ENCODE assay signal across 8 cellular contexts in genomic region chr3:4741404-4742307, GRCh38.
DNase-seq lines count a peak whose midpoint lies in the region; ATAC-seq and TF ChIP-seq lines count a peak whose summit lies in the region.

No MANE protein-coding gene starts in this region.

- intact Hi-C loops in activated B cell treated with CpG ODN at 0.5 μM for 24 hours (cut with micrococcal nuclease): no loop called here
- intact Hi-C loops in OCI-LY7 (cut with micrococcal nuclease; ENCODE audit: unreplicated experiment): no loop called here

- no peak overlapping the region for H3K14ac ChIP-seq in trophoblast cell (ENCODE audit: low read length)

- H3K9me3 Mint-ChIP-seq in activated B cell treated with CpG ODN at 0.5 μM for 24 hours: no peaks in the 10 kb centered on the region
- no peaks in the 10 kb centered on the region for H3K9me3 Mint-ChIP-seq in GM23338

- no peak overlapping the region for H2BK5ac ChIP-seq in trophoblast cell (ENCODE audit: low read depth, low read length, poor library complexity)

- no peak overlapping the region for H2BK120ac ChIP-seq in trophoblast cell (ENCODE audit: insufficient read depth, low read length, poor library complexity)

- POLR2A ChIA-PET in activated B cell treated with CpG ODN at 0.5 μM for 24 hours (lab: Charles Lee) (no interaction called here), OCI-LY7 (lab: Charles Lee) (no interaction called here)

- DNase-seq in 8988T (peak; percentile 57), HL-60 (ENCODE audit: low read depth in 1 of 2, low spot score in 1 of 2) (peak; percentile 68 to 71), activated B cell treated with CpG ODN at 0.5 μM for 24 hours (no peak), fibroblast of pulmonary artery (ENCODE audit: low read depth) (peak; percentile 99), trophoblast cell (peak in 1 of 2 donors; percentile 42), GM23338 (ENCODE audit: low spot score) (no peak), OCI-LY7 (ENCODE audit: low spot score) (no peak)

- BruUV-seq in OCI-LY7 (replicated peaks; lab: Mats Ljungman, UMichigan): no TSS peak

- H2AFZ ChIP-seq in trophoblast cell (ENCODE audit: insufficient read depth, low read length, poor library complexity) (no peak overlapping the region), GM23338 (no peak overlapping the region), OCI-LY7 (ENCODE audit: low read length) (no peak overlapping the region)

- H3K9ac ChIP-seq in trophoblast cell (ENCODE audit: low read length): no peak overlapping the region

- H3K4ac ChIP-seq in trophoblast cell (ENCODE audit: low read depth, low read length): no peak overlapping the region

- H3K27me3 Mint-ChIP-seq in activated B cell treated with CpG ODN at 0.5 μM for 24 hours: no peaks in the 10 kb centered on the region
- no peaks in the 10 kb centered on the region for H3K27me3 Mint-ChIP-seq in GM23338 (ENCODE audit: insufficient read depth, low read depth, poor library complexity)

- peak overlapping the region; percentile 41 for H2BK12ac ChIP-seq in trophoblast cell (ENCODE audit: low read length)

- no peak overlapping the region for H4K12ac ChIP-seq in trophoblast cell (ENCODE audit: low read depth, low read length)

- no peak overlapping the region for H3K4me3 Mint-ChIP-seq in activated B cell treated with CpG ODN at 0.5 μM for 24 hours
- no peak overlapping the region for H3K4me3 Mint-ChIP-seq in GM23338

- no peak overlapping the region for H4K8ac ChIP-seq in trophoblast cell (ENCODE audit: low read depth, low read length)

- TF ChIP-seq CTCF in HL-60 (IDR thresholded peaks at IDR 0.05; ENCODE audit: insufficient read depth, low read length) (no peak), activated B cell treated with CpG ODN at 0.5 μM for 24 hours (IDR thresholded peaks at IDR 0.05) (no peak), fibroblast of pulmonary artery (IDR thresholded peaks at IDR 0.05; ENCODE audit: low read length, missing control alignments) (no peak), GM23338 (conservative IDR thresholded peaks at IDR 0.05; ENCODE audit: low read depth in 2 of 2) (no peak), OCI-LY7 (conservative IDR thresholded peaks at IDR 0.05; ENCODE audit: low read length) (no peak)

- H3K36me3 Mint-ChIP-seq in activated B cell treated with CpG ODN at 0.5 μM for 24 hours (ENCODE audit: low read depth) (peaks cover 92% of the 10 kb centered on the region), GM23338 (ENCODE audit: low read depth) (no peaks in the 10 kb centered on the region; the same call in 2 of the 3 replicates)

- ATAC-seq in activated B cell treated with CpG ODN at 0.5 μM for 24 hours (ENCODE audit: low read depth) (no peak), GM19324 (IDR thresholded peaks at IDR 0.05; ENCODE audit: low FRiP score, unreplicated experiment) (no peak), GM23338 (no peak)

- H3K4me3 ChIP-seq in HL-60 (replicated peaks; ENCODE audit: insufficient read depth, low read length) (no peak overlapping the region), fibroblast of pulmonary artery (replicated peaks; ENCODE audit: low read depth, low read length) (no peak overlapping the region), trophoblast cell (ENCODE audit: low read depth, low read length) (no peak overlapping the region), GM23338 (no peak overlapping the region), OCI-LY7 (ENCODE audit: low read depth, low read length, poor library complexity, severe bottlenecking) (no peak overlapping the region)

- peaks cover 1% of the 10 kb centered on the region for H3K79me1 ChIP-seq in trophoblast cell (ENCODE audit: low read length)

- peaks cover 1 to 5% of the 10 kb centered on the region in 2 experiments for H3K4me1 ChIP-seq in trophoblast cell (ENCODE audit: control insufficient read depth in 1 of 2, insufficient read depth in 2 of 2, low read length in 2 of 2)
- H3K4me1 ChIP-seq in GM23338 (ENCODE audit: insufficient read depth): no peaks in the 10 kb centered on the region
- no peaks in the 10 kb centered on the region for H3K4me1 ChIP-seq in OCI-LY7 (ENCODE audit: insufficient read depth, low read length, poor library complexity, severe bottlenecking)

- H3K4me1 Mint-ChIP-seq in activated B cell treated with CpG ODN at 0.5 μM for 24 hours (peaks cover 14% of the 10 kb centered on the region), GM23338 (no peaks in the 10 kb centered on the region)

- no peak overlapping the region for H2AK5ac ChIP-seq in trophoblast cell (ENCODE audit: low read length)

- H3K79me2 ChIP-seq in trophoblast cell (ENCODE audit: control insufficient read depth, insufficient read depth, low read length, poor library complexity) (no peaks in the 10 kb centered on the region), GM23338 (replicated peaks; ENCODE audit: insufficient read depth) (no peaks in the 10 kb centered on the region), OCI-LY7 (ENCODE audit: insufficient read depth, low read depth, low read length) (no peaks in the 10 kb centered on the region)

- H3K27ac Mint-ChIP-seq in activated B cell treated with CpG ODN at 0.5 μM for 24 hours (peak overlapping the region; percentile 41), GM23338 (no peak overlapping the region)

- CTCF ChIA-PET in activated B cell treated with CpG ODN at 0.5 μM for 24 hours (lab: Charles Lee): no interaction called here
- CTCF ChIA-PET in OCI-LY7 (lab: Charles Lee; ENCODE audit: unreplicated experiment): no interaction called here

- H3K27ac ChIP-seq in HL-60 (replicated peaks) (peak overlapping the region; percentile 59), trophoblast cell (ENCODE audit: low read depth, low read length) (no peak overlapping the region), GM23338 (ENCODE audit: low read depth) (no peak overlapping the region), OCI-LY7 (ENCODE audit: low read depth, low read length, poor library complexity, severe bottlenecking) (no peak overlapping the region)

- no peaks in the 10 kb centered on the region for H3F3A ChIP-seq in GM23338 (replicated peaks; ENCODE audit: low read depth)

- no peaks in the 10 kb centered on the region for H3K27me3 ChIP-seq in HL-60 (ENCODE audit: insufficient read depth, poor library complexity, severe bottlenecking)
- H3K27me3 ChIP-seq in trophoblast cell (ENCODE audit: insufficient read depth, low read length): no peaks in the 10 kb centered on the region
- H3K27me3 ChIP-seq in GM23338 (ENCODE audit: insufficient read depth): no peaks in the 10 kb centered on the region

- H3K4me2 ChIP-seq in trophoblast cell (ENCODE audit: low read length) (no peak overlapping the region), GM23338 (no peak overlapping the region), OCI-LY7 (ENCODE audit: low read length) (no peak overlapping the region)

- WGBS in trophoblast cell (ENCODE audit: extremely low coverage, insufficient coverage, insufficient read length): no CpG with 5 or more reads among the region's 14 CpGs

- H3K9me2 ChIP-seq in GM23338 (ENCODE audit: insufficient read depth): peaks cover 11% of the 10 kb centered on the region
- H3K9me2 ChIP-seq in OCI-LY7 (ENCODE audit: insufficient read depth, low read length): no peaks in the 10 kb centered on the region

- H3K23ac ChIP-seq in trophoblast cell (ENCODE audit: low read length): no peak overlapping the region

- H3K36me3 ChIP-seq in trophoblast cell (ENCODE audit: control insufficient read depth in 1 of 2, insufficient read depth in 2 of 2, low read length in 2 of 2) (no peaks in the 10 kb centered on the region), GM23338 (ENCODE audit: insufficient read depth) (no peaks in the 10 kb centered on the region), OCI-LY7 (ENCODE audit: insufficient read depth, low read length) (peaks cover 26% of the 10 kb centered on the region; the same call in 1 of the 2 replicates)

- H3K9me3 ChIP-seq in trophoblast cell (ENCODE audit: insufficient read depth, low read depth, low read length) (no peaks in the 10 kb centered on the region), OCI-LY7 (ENCODE audit: low read length) (no peaks in the 10 kb centered on the region)

- H3K18ac ChIP-seq in trophoblast cell (ENCODE audit: low read length): no peak overlapping the region

- H4K20me1 ChIP-seq in GM23338 (replicated peaks; ENCODE audit: insufficient read depth) (no peaks in the 10 kb centered on the region), OCI-LY7 (ENCODE audit: insufficient read depth, low read length) (no peaks in the 10 kb centered on the region)

- H4K91ac ChIP-seq in trophoblast cell (ENCODE audit: low read depth, low read length): no peak overlapping the region

TF ChIP-seq in GM23338, 12 proteins besides CTCF, POLR2A, EP300 and RAD21 (continues in another document):
- TF ChIP-seq CREB1 (CRISPR knock-in tag; IDR thresholded peaks at IDR 0.05; ENCODE audit: low read depth): no peak
- TF ChIP-seq, protein P1, sequence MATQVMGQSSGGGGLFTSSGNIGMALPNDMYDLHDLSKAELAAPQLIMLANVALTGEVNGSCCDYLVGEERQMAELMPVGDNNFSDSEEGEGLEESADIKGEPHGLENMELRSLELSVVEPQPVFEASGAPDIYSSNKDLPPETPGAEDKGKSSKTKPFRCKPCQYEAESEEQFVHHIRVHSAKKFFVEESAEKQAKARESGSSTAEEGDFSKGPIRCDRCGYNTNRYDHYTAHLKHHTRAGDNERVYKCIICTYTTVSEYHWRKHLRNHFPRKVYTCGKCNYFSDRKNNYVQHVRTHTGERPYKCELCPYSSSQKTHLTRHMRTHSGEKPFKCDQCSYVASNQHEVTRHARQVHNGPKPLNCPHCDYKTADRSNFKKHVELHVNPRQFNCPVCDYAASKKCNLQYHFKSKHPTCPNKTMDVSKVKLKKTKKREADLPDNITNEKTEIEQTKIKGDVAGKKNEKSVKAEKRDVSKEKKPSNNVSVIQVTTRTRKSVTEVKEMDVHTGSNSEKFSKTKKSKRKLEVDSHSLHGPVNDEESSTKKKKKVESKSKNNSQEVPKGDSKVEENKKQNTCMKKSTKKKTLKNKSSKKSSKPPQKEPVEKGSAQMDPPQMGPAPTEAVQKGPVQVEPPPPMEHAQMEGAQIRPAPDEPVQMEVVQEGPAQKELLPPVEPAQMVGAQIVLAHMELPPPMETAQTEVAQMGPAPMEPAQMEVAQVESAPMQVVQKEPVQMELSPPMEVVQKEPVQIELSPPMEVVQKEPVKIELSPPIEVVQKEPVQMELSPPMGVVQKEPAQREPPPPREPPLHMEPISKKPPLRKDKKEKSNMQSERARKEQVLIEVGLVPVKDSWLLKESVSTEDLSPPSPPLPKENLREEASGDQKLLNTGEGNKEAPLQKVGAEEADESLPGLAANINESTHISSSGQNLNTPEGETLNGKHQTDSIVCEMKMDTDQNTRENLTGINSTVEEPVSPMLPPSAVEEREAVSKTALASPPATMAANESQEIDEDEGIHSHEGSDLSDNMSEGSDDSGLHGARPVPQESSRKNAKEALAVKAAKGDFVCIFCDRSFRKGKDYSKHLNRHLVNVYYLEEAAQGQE (IDR thresholded peaks at IDR 0.05; ENCODE audit: unreplicated experiment): no peak
- no peak for TF ChIP-seq NANOG (IDR thresholded peaks at IDR 0.05; ENCODE audit: borderline replicate concordance)
- TF ChIP-seq STAT1 (IDR thresholded peaks at IDR 0.05; ENCODE audit: unreplicated experiment): no peak
- TF ChIP-seq JUNB (IDR thresholded peaks at IDR 0.05; ENCODE audit: unreplicated experiment): no peak
- TF ChIP-seq EZH2 (IDR thresholded peaks at IDR 0.05; ENCODE audit: low read depth, unreplicated experiment): no peak

Comparison
In these comparisons a context has a peak if more than half of its experiments do, and no peak if none do; other contexts are left out.
1. DNase-seq: peak in 8988T (single experiment), HL-60 (2 of 2) and fibroblast of pulmonary artery (single experiment); none in activated B cell treated with CpG ODN at 0.5 μM for 24 hours (single experiment), GM23338 (single experiment) and OCI-LY7 (single experiment).